In genomic region chr1:156153362-156153761, GRCh38 we compare ENCODE assay signal across 10 cellular contexts. TPM values are rescaled to one million over a fixed set of nuclear protein-coding genes. Genes with fewer than 3 reads are reported as not detected.
A peak's percentile ranks its signal among the peaks of the same experiment; 100 is the strongest.
DNase-seq lines count a peak whose midpoint lies in the region; ATAC-seq, FAIRE-seq and TF ChIP-seq lines count a peak whose summit lies in the region.
"Had no signal": no experiment of that assay in that cellular context is flagged by ENCODE, and none has a peak within 500 bp of the region (broad histone marks: within the 10 kb centered on the region; RNA-seq: fewer than 3 reads in every experiment).

Gene SEMA4A, plus strand, starts transcription at chr1:156153585. Its CDS starts 994 bp downstream, at chr1:156154579.

- no peak for FAIRE-seq in pancreas (lab: Jason Lieb, UNC)
- FAIRE-seq: endometrium had no signal

- no peak for TF ChIP-seq POLR2A in erythroblast (IDR thresholded peaks at IDR 0.05; ENCODE audit: low read length)

- H2AFZ ChIP-seq in OCI-LY1 (ENCODE audit: low read length): no peak within 1 kb of the TSS

- peak within 1 kb of the TSS; percentile 67 for H3K9ac ChIP-seq in OCI-LY1 (ENCODE audit: low read length)

- H3K4me1 ChIP-seq in OCI-LY1 (ENCODE audit: insufficient read depth, low read length, severe bottlenecking) (peaks cover 99% of the 10 kb centered on the region), esophagus (ENCODE audit: control insufficient read depth in 2 of 2, insufficient read depth in 2 of 2, low read length in 1 of 2) (peaks cover 5 to 12% of the 10 kb centered on the region in 2 donors), pancreas (no peaks in the 10 kb centered on the region)

- peak; percentile 65 to 74 (median 70) for ATAC-seq in pancreas
- ATAC-seq in GM18870 (IDR thresholded peaks at IDR 0.05; ENCODE audit: unreplicated experiment): no peak
- ATAC-seq in GM19023 (IDR thresholded peaks at IDR 0.05; ENCODE audit: unreplicated experiment): no peak

- H3K36me3 ChIP-seq in OCI-LY1 (ENCODE audit: insufficient read depth, low read length) (peaks cover 7% of the 10 kb centered on the region; the same call in 1 of the 2 replicates), esophagus (ENCODE audit: control insufficient read depth in 2 of 2, insufficient read depth in 2 of 2, low read length in 1 of 2) (peaks cover 0 to 4% of the 10 kb centered on the region in 2 donors), pancreas (no peaks in the 10 kb centered on the region)

- WGBS in esophagus, 2 donors: 43 to 52% methylated on average over 10 of the region's 10 CpGs
- 35 to 42% methylated on average over 10 of the region's 10 CpGs for WGBS in pancreas, 2 donors

- no peak for TF ChIP-seq CTCF in OCI-LY1 (IDR thresholded peaks at IDR 0.05; ENCODE audit: low read length)
- TF ChIP-seq CTCF in pancreas (IDR thresholded peaks at IDR 0.05): no peak

- no peaks in the 10 kb centered on the region for H4K20me1 ChIP-seq in OCI-LY1 (ENCODE audit: insufficient read depth, low read length)

- no peaks in the 10 kb centered on the region for H3K79me2 ChIP-seq in OCI-LY1 (ENCODE audit: insufficient read depth, low read length)

- H3K9me2 ChIP-seq in OCI-LY1 (ENCODE audit: low read depth, low read length): no peaks in the 10 kb centered on the region

- intact Hi-C loops in pancreas (cut with DNase I): loop anchor here in 1 of 3 donors (10.0 kb wide), 1 partner anchor 51 kb away; no protein-coding TSS in a partner anchor

- H3K4me2 ChIP-seq in OCI-LY1 (ENCODE audit: low read length): peak within 1 kb of the TSS; percentile 78

- no peaks in the 10 kb centered on the region for H3K9me3 ChIP-seq in OCI-LY1 (ENCODE audit: low read length)
- H3K9me3 ChIP-seq in esophagus (ENCODE audit: control insufficient read depth in 2 of 2, insufficient read depth in 1 of 2, low read depth in 1 of 2, low read length in 1 of 2): no peaks in the 10 kb centered on the region
- H3K9me3 ChIP-seq in pancreas: no peaks in the 10 kb centered on the region

- no peaks in the 10 kb centered on the region for H3F3A ChIP-seq in OCI-LY1 (ENCODE audit: insufficient read depth, low read length)

- DNase-seq in pancreas (peak in 4 of 6 donors; percentile 48 to 64 (median 56)), erythroblast (lab: John Stamatoyannopoulos, UW) (no peak), NCI-H2029 treated with DMSO at 0.1 percent for 48 hours (lab: John Stamatoyannopoulos, UW) (no peak)
- DNase-seq: naive thymus-derived CD4-positive, alpha-beta T cell had no signal

- H3K27ac ChIP-seq in OCI-LY1 (ENCODE audit: low read depth, low read length, poor library complexity, severe bottlenecking): peak within 1 kb of the TSS; percentile 93
- peak within 1 kb of the TSS; percentile 64 to 92 for H3K27ac ChIP-seq in esophagus (ENCODE audit: low read depth in 2 of 2, low read length in 1 of 2)
- peak within 1 kb of the TSS in 2 of 4 donors; percentile 11 to 28 for H3K27ac ChIP-seq in pancreas

- H3K27me3 ChIP-seq in OCI-LY1 (ENCODE audit: insufficient read depth, low read length) (no peaks in the 10 kb centered on the region), esophagus (ENCODE audit: control insufficient read depth in 1 of 2, insufficient read depth in 2 of 2, low read length in 2 of 2) (no peaks in the 10 kb centered on the region), pancreas (no peaks in the 10 kb centered on the region)

- H3K4me3 ChIP-seq in GM08714 (ENCODE audit: low read length): peak within 1 kb of the TSS; percentile 62; the same call in 1 of the 2 replicates
- H3K4me3 ChIP-seq in OCI-LY1 (ENCODE audit: low read depth, low read length, poor library complexity, severe bottlenecking): peak within 1 kb of the TSS; percentile 65
- H3K4me3 ChIP-seq in esophagus (ENCODE audit: low read depth in 1 of 2, low read length in 2 of 2): peak within 1 kb of the TSS; percentile 43 to 58
- no peak within 1 kb of the TSS for H3K4me3 ChIP-seq in pancreas

RNA-seq across cellular contexts. Expression of gene SEMA4A, which starts in this region (rescaled TPM):
- polyA plus RNA-seq in esophagus (10 to 100 TPM; 23.8 to 24.9 TPM), pancreas (1 to 10 TPM; 4.4 to 5.4 TPM)
- 1 to 10 TPM; 2.6 to 7.0 (median 4.5) TPM for total RNA-seq in pancreas

Comparison
In these comparisons a context has a peak if more than half of its experiments do, and no peak if none do; other contexts are left out.
1. H3K4me3 ChIP-seq: peak in GM08714 (single experiment), OCI-LY1 (single experiment) and esophagus (2 of 2); none in pancreas (0 of 4).
2. ATAC-seq: peak in pancreas (4 of 4); none in GM18870 (single experiment) and GM19023 (single experiment).
3. DNase-seq: peak in pancreas (4 of 6); none in erythroblast (0 of 2) and NCI-H2029 treated with DMSO at 0.1 percent for 48 hours (single experiment).